In the genomic region with DNA sequence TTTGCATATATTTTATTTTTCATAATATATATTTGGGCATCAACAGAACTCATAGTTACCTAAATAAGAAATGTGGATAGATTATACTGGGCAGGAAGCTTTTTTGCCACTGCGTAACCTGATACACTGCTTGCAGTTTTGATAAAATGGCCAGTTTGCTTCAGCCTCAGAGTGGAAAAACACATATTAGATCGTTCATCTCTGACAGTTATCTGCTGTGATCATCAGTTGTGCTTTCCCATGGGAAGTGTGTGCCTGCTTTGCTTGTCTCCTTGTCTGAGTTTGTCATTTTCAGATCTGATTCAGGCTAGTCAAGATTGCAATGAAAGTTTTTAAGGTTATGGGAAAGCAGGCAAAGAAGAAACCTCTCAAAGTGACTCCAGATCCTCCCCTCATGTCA, we compare ENCODE assay signal across 26 cellular contexts.
"Had no signal": no experiment of that assay in that cellular context is flagged by ENCODE, and none has a peak within 500 bp of the region (broad histone marks: within the 10 kb centered on the region; RNA-seq: fewer than 3 reads in every experiment).

No MANE protein-coding gene starts in this region.

- H3K9me3 ChIP-seq: colonic mucosa, esophagus squamous epithelium, left lung, mucosa of descending colon, transverse colon had no signal

- DNase-seq: activated CD4-positive, alpha-beta T cell treated with anti-CD3 and anti-CD28 coated beads for 48 hours; activated CD4-positive, alpha-beta T cell treated with anti-CD3 and anti-CD28 coated beads, Interleukin-2, amount 50 U/mL, for 48 hours; activated CD8-positive, alpha-beta memory T cell treated with anti-CD3 and anti-CD28 coated beads for 24 hours; activated effector memory CD4-positive, alpha-beta T cell treated with anti-CD3 and anti-CD28 coated beads, Interleukin-2, amount 50 U/mL, for 16 hours; activated naive CD4-positive, alpha-beta T cell treated with anti-CD3 and anti-CD28 coated beads, Interleukin-2, amount 50 U/mL, for 16 hours; amygdala; colonic mucosa; effector CD8-positive, alpha-beta T cell; esophagus squamous epithelium; kidney glomerular epithelial cell; left lung; mucosa of descending colon; naive B cell; occipital lobe; right cardiac atrium; stimulated activated CD4-positive, alpha-beta T cell treated with anti-CD3 and anti-CD28 coated beads, Interleukin-15, amount 100 ng/mL, for 24 hours; stimulated activated CD4-positive, alpha-beta T cell treated with anti-CD3 and anti-CD28 coated beads, Interleukin-2, amount 100 ng/mL, for 24 hours; stimulated activated naive CD4-positive, alpha-beta T cell; T-helper 9 cell; transverse colon; WERI-Rb-1 had no signal

- H3K4me1 Mint-ChIP-seq: central memory CD8-positive, alpha-beta T cell; naive B cell had no signal

- H3K27me3 ChIP-seq: colonic mucosa, esophagus squamous epithelium, left lung, neural progenitor cell had no signal

- H3K36me3 Mint-ChIP-seq: naive B cell, neural progenitor cell had no signal

- H3K9me3 Mint-ChIP-seq: neural progenitor cell had no signal

- H3K9ac ChIP-seq: neural progenitor cell had no signal

- H3K4me3 Mint-ChIP-seq: central memory CD8-positive, alpha-beta T cell; naive B cell; neural progenitor cell; T-helper 1 cell treated with Interleukin-12 subunit alpha and Interleukin-12 subunit beta and Interleukin-4 antibody, amounts not matched to agents 30 μg/mL and 1 μg/mL, for 36 hours had no signal

- H3K4me3 ChIP-seq: colonic mucosa, esophagus squamous epithelium, left lung, lung, mucosa of descending colon, neural progenitor cell, transverse colon had no signal

- H3K27ac Mint-ChIP-seq: naive B cell; neural progenitor cell; T-helper 1 cell treated with Interleukin-12 subunit alpha and Interleukin-12 subunit beta and Interleukin-4 antibody, amounts not matched to agents 30 μg/mL and 1 μg/mL, for 36 hours had no signal

- H3K36me3 ChIP-seq: colonic mucosa, esophagus squamous epithelium, left lung, neural progenitor cell, transverse colon, WERI-Rb-1 had no signal

- H3K27ac ChIP-seq: colonic mucosa, epithelial cell of prostate, esophagus squamous epithelium, left lung, neural progenitor cell, transverse colon, WERI-Rb-1 had no signal

- H3K27me3 Mint-ChIP-seq: central memory CD8-positive, alpha-beta T cell had no signal

- H3K4me1 ChIP-seq: colonic mucosa, esophagus squamous epithelium, left lung, neural progenitor cell, transverse colon had no signal
